Comparison of ENCODE assay signal across 16 cellular contexts in genomic region chr10:77892021-77892739, GRCh38. TPM values are rescaled to one million over a fixed set of nuclear protein-coding genes. Genes with fewer than 3 reads are reported as not detected.
A peak's percentile ranks its signal among the peaks of the same experiment; 100 is the strongest.
DNase-seq lines count a peak whose midpoint lies in the region; ATAC-seq and TF ChIP-seq lines count a peak whose summit lies in the region.
"Had no signal": no experiment of that assay in that cellular context is flagged by ENCODE, and none has a peak within 500 bp of the region (broad histone marks: within the 10 kb centered on the region; RNA-seq: fewer than 3 reads in every experiment).

No MANE protein-coding gene starts in this region.

- no peak overlapping the region for H2BK15ac ChIP-seq in H9 (ENCODE audit: low read depth, low read length)

- no peak overlapping the region for H3K23ac ChIP-seq in H9 (ENCODE audit: insufficient read length, low read depth, low read length)

- H2AFZ ChIP-seq in H9 (ENCODE audit: low read length), result no peak overlapping the region

- DNase-seq in H9 (no peak), NCI-H69 (lab: John Stamatoyannopoulos, UW) (peak; percentile 27), glutamatergic neuron (no peak), prostate gland (ENCODE audit: low spot score) (no peak), foreskin melanocyte (no peak), amniotic stem cell (lab: John Stamatoyannopoulos, UW) (no peak)
- no peak for DNase-seq in NK-92 treated with Interleukin-12 subunit alpha and Interleukin-12 subunit beta, amount 100 ng/mL, for 24 hours (lab: John Stamatoyannopoulos, UW)
- DNase-seq: activated CD4-positive, alpha-beta memory T cell treated with anti-CD3 and anti-CD28 coated beads, Interleukin-2, amount 10 ng/mL, durations not matched to agents 7 days and 5 days; activated T-cell treated with anti-CD3 and anti-CD28 coated beads, Interleukin-2, amount 50 U/mL, for 72 hours; GF-D8; immature natural killer cell; NCI-H1092 treated with DMSO at 0.1 percent for 48 hours; spleen; stimulated activated naive CD4-positive, alpha-beta T cell had no signal

- no peaks in the 10 kb centered on the region for H3K9me3 Mint-ChIP-seq in H9
- H3K9me3 Mint-ChIP-seq in glutamatergic neuron (ENCODE audit: unreplicated experiment), result peaks cover 11% of the 10 kb centered on the region
- H3K9me3 Mint-ChIP-seq: activated CD4-positive, alpha-beta memory T cell treated with anti-CD3 and anti-CD28 coated beads, Interleukin-2, amount 10 ng/mL, durations not matched to agents 7 days and 5 days; activated T-cell treated with anti-CD3 and anti-CD28 coated beads, Interleukin-2, amount 50 U/mL, for 72 hours; immature natural killer cell; mesothelial cell of epicardium had no signal

- H2BK120ac ChIP-seq in H9 (ENCODE audit: low read depth, low read length, poor library complexity, severe bottlenecking), result no peak overlapping the region

- no peak overlapping the region for H2AK5ac ChIP-seq in H9 (ENCODE audit: insufficient read length, low read length)

- H3K27me3 Mint-ChIP-seq in H9 (ENCODE audit: low read depth) (no peaks in the 10 kb centered on the region), glutamatergic neuron (ENCODE audit: unreplicated experiment) (peaks cover 2% of the 10 kb centered on the region)

- H3K4ac ChIP-seq in H9 (ENCODE audit: low read depth, low read length), result no peak overlapping the region

- H3K36me3 ChIP-seq in prostate gland, result no peaks in the 10 kb centered on the region
- H3K36me3 ChIP-seq: spleen had no signal

- no peak overlapping the region for H2BK5ac ChIP-seq in H9 (ENCODE audit: insufficient read length, low read length)

- no peaks in the 10 kb centered on the region for H3K36me3 Mint-ChIP-seq in H9 (ENCODE audit: insufficient read depth in 1 of 3, low read depth in 3 of 3)
- peaks cover under 1% of the 10 kb centered on the region for H3K36me3 Mint-ChIP-seq in glutamatergic neuron (ENCODE audit: unreplicated experiment)
- H3K36me3 Mint-ChIP-seq: immature natural killer cell, mesothelial cell of epicardium had no signal

- H3K27me3 ChIP-seq in H9 (ENCODE audit: insufficient read depth, low read length), result no peaks in the 10 kb centered on the region
- no peaks in the 10 kb centered on the region for H3K27me3 ChIP-seq in prostate gland (replicated peaks; ENCODE audit: insufficient read depth)
- H3K27me3 ChIP-seq: spleen had no signal

- H3K14ac ChIP-seq in H9 (ENCODE audit: insufficient read depth, low read length), result no peak overlapping the region

- H3K79me2 ChIP-seq in H9 (ENCODE audit: insufficient read depth, low read length), result peaks cover 6% of the 10 kb centered on the region; the same call in 1 of the 2 replicates

- H3K4me2 ChIP-seq in H9 (ENCODE audit: insufficient read depth, insufficient read length, low read length), result no peak overlapping the region

- no peak overlapping the region for H3K4me3 Mint-ChIP-seq in H9
- H3K4me3 Mint-ChIP-seq in glutamatergic neuron (ENCODE audit: unreplicated experiment), result no peak overlapping the region
- H3K4me3 Mint-ChIP-seq: activated CD4-positive, alpha-beta memory T cell treated with anti-CD3 and anti-CD28 coated beads, Interleukin-2, amount 10 ng/mL, durations not matched to agents 7 days and 5 days; activated T-cell treated with anti-CD3 and anti-CD28 coated beads, Interleukin-2, amount 50 U/mL, for 72 hours; immature natural killer cell; mesothelial cell of epicardium had no signal

- H3K4me1 Mint-ChIP-seq in H9 (peaks cover 65 to 71% of the 10 kb centered on the region in 2 experiments), glutamatergic neuron (ENCODE audit: low read depth, unreplicated experiment) (peaks cover 28% of the 10 kb centered on the region)

- no peak overlapping the region for H3T11ph ChIP-seq in H9 (ENCODE audit: low read length)

- no peak overlapping the region for H2BK12ac ChIP-seq in H9 (ENCODE audit: insufficient read length, low read depth, low read length)

- H3K27ac Mint-ChIP-seq in H9, result peak overlapping the region; percentile 73 to 84 (median 74); a peak in 5 of 7 replicates
- H3K27ac Mint-ChIP-seq in glutamatergic neuron (ENCODE audit: unreplicated experiment), result peak overlapping the region; percentile 79
- H3K27ac Mint-ChIP-seq: activated CD4-positive, alpha-beta memory T cell treated with anti-CD3 and anti-CD28 coated beads, Interleukin-2, amount 10 ng/mL, durations not matched to agents 7 days and 5 days; activated T-cell treated with anti-CD3 and anti-CD28 coated beads, Interleukin-2, amount 50 U/mL, for 72 hours had no signal

- peaks cover 3% of the 10 kb centered on the region for H3K79me1 ChIP-seq in H9 (ENCODE audit: insufficient read depth, low read depth, low read length, poor library complexity, severe bottlenecking)

- H3K9ac ChIP-seq in H9 (ENCODE audit: extremely low read depth, insufficient read length, low read length), result no peak overlapping the region

- H3K56ac ChIP-seq in H9 (ENCODE audit: insufficient read length, low read depth, low read length), result no peak overlapping the region

- no peak for ATAC-seq in HG03457 (IDR thresholded peaks at IDR 0.05; ENCODE audit: unreplicated experiment)
- ATAC-seq: activated T-cell treated with anti-CD3 and anti-CD28 coated beads, Interleukin-2, amount 50 U/mL, for 72 hours had no signal

- H4K5ac ChIP-seq in H9 (ENCODE audit: insufficient read length, low read depth, low read length), result no peak overlapping the region

- no peak overlapping the region for H3K4me3 ChIP-seq in prostate gland
- H3K4me3 ChIP-seq: spleen had no signal

- H3K4me1 ChIP-seq in H9 (ENCODE audit: insufficient read depth, low read length) (peaks cover 16% of the 10 kb centered on the region), prostate gland (replicated peaks) (peaks cover 50% of the 10 kb centered on the region)

- no peaks in the 10 kb centered on the region for H3K23me2 ChIP-seq in H9 (ENCODE audit: insufficient read length, low read depth, low read length, poor library complexity, severe bottlenecking)

- no peak for TF ChIP-seq CTCF in H9 (conservative IDR thresholded peaks at IDR 0.05)
- TF ChIP-seq CTCF in glutamatergic neuron (IDR thresholded peaks at IDR 0.05; ENCODE audit: partially characterized antibody, unreplicated experiment), result no peak
- no peak for TF ChIP-seq CTCF in prostate gland (IDR thresholded peaks at IDR 0.05)

- no CpG with 5 or more reads among the region's 8 CpGs for WGBS in H9 (ENCODE audit: extremely low coverage, insufficient read length, low lambda C conversion rate)
- WGBS in prostate gland, result 26% methylated on average over 8 of the region's 8 CpGs

- TF ChIP-seq POLR2A in prostate gland (IDR thresholded peaks at IDR 0.05), result no peak

- H4K20me1 ChIP-seq in H9 (ENCODE audit: control insufficient read depth, insufficient read depth, insufficient read length), result no peaks in the 10 kb centered on the region

- no peak overlapping the region for H3K18ac ChIP-seq in H9 (ENCODE audit: insufficient read length, low read depth, low read length)

- H3K9me3 ChIP-seq in H9 (ENCODE audit: control insufficient read depth, low read depth, low read length), result no peaks in the 10 kb centered on the region
- H3K9me3 ChIP-seq in prostate gland, result no peaks in the 10 kb centered on the region
- H3K9me3 ChIP-seq: spleen had no signal

- no peak overlapping the region for H3K27ac ChIP-seq in H9 (ENCODE audit: insufficient read length, low read depth, low read length)
- peak overlapping the region; percentile 92 to 93 for H3K27ac ChIP-seq in prostate gland
- H3K27ac ChIP-seq: spleen had no signal

- no peak overlapping the region for H4K91ac ChIP-seq in H9 (ENCODE audit: insufficient read length, low read depth, low read length)

- no peak overlapping the region for H4K8ac ChIP-seq in H9 (replicated peaks; ENCODE audit: insufficient read length, low read depth, low read length)

- intact Hi-C loops in prostate gland (cut with DNase I), result no loop called here

- H2BK20ac ChIP-seq in H9 (ENCODE audit: low read depth, low read length, poor library complexity, severe bottlenecking), result no peak overlapping the region

RNA-seq across cellular contexts. Expression of gene DLG5, which starts 34.4 kb away (rescaled TPM):
- 67.2 and 67.4 TPM in 2 replicates for total RNA-seq in H9 (2021)
- 35.5 TPM for total RNA-seq in glutamatergic neuron (ENCODE audit: unreplicated experiment)
- 100 to 1,000 TPM in 1 of 2 donors, 10 to 100 TPM in 1; 72.3 to 134 TPM for total RNA-seq in prostate gland
